ENCODE assay signal across 27 cellular contexts in the genomic region with DNA sequence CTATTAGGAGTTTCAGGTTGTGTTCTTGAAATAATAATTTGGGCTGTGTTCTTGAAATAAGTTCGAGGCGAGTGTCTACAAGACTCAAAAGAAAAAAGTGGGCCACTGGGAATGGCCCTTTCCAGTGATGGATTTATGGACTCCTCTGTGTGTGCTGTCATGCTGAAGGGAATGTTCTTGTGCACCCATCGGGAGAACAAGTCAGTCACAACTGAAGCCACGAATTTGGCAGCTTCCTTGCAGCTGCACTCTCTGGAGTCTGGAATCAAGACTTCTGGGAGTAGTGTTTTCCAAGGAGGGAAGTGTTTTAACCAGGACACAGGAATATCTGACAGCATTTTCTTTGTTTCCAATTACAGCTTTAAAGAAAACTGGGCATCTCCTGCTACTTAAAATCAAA. TPM values are rescaled to one million over a fixed set of nuclear protein-coding genes. Genes with fewer than 3 reads are reported as not detected.
A peak's percentile ranks its signal among the peaks of the same experiment; 100 is the strongest.
DNase-seq lines count a peak whose midpoint lies in the region; ATAC-seq, FAIRE-seq and TF ChIP-seq lines count a peak whose summit lies in the region.
"Had no signal": no experiment of that assay in that cellular context is flagged by ENCODE, and none has a peak within 500 bp of the region (broad histone marks: within the 10 kb centered on the region; RNA-seq: fewer than 3 reads in every experiment).

No MANE protein-coding gene starts in this region.

- H3K36me3 ChIP-seq in astrocyte (ENCODE audit: insufficient read depth, low read length) (no peaks in the 10 kb centered on the region), fibroblast of lung (ENCODE audit: control insufficient read depth, insufficient read depth, low read length) (no peaks in the 10 kb centered on the region), WERI-Rb-1 (no peaks in the 10 kb centered on the region)
- H3K36me3 ChIP-seq: SJSA1 had no signal

- H3K27me3 Mint-ChIP-seq in astrocyte (ENCODE audit: low read depth, unreplicated experiment) (peaks cover 18% of the 10 kb centered on the region), nephron progenitor cell (ENCODE audit: low read depth, poor library complexity) (peaks cover 8% of the 10 kb centered on the region)

- H4K20me1 ChIP-seq in astrocyte (ENCODE audit: insufficient read depth, low read length) (no peaks in the 10 kb centered on the region), fibroblast of lung (ENCODE audit: control insufficient read depth, extremely low read depth, insufficient read depth, low read length) (no peaks in the 10 kb centered on the region)

- FAIRE-seq in astrocyte (lab: Jason Lieb, UNC): no peak
- FAIRE-seq: A549, K562, TTC549 had no signal

- peak overlapping the region; percentile 41 for H3K4me3 ChIP-seq in AG09309 (ENCODE audit: control insufficient read depth, low read depth, low read length)
- no peak overlapping the region for H3K4me3 ChIP-seq in astrocyte (ENCODE audit: insufficient read depth, low read depth, low read length)
- H3K4me3 ChIP-seq in fibroblast of lung (replicated peaks in 1 of 4; ENCODE audit: control extremely low read depth in 1 of 4, insufficient read depth in 1 of 4, low read depth in 3 of 4, low read length in 4 of 4): peak overlapping the region; percentile 25 to 47 (median 32)
- no peak overlapping the region for H3K4me3 ChIP-seq in WERI-Rb-1 (ENCODE audit: low read depth, low read length)
- H3K4me3 ChIP-seq: A549, K562, SJSA1 had no signal

- no peaks in the 10 kb centered on the region for H3K9me3 ChIP-seq in astrocyte (ENCODE audit: insufficient read depth, low read depth, low read length)
- H3K9me3 ChIP-seq in fibroblast of lung (ENCODE audit: control insufficient read depth, insufficient read depth, low read depth, low read length): no peaks in the 10 kb centered on the region
- H3K9me3 ChIP-seq in WERI-Rb-1 (ENCODE audit: severe bottlenecking): no peaks in the 10 kb centered on the region
- H3K9me3 ChIP-seq: A549 had no signal

- H2AFZ ChIP-seq in astrocyte (ENCODE audit: low read depth, low read length) (no peak overlapping the region), fibroblast of lung (ENCODE audit: low read length) (no peak overlapping the region)

- H3K79me2 ChIP-seq in astrocyte (ENCODE audit: insufficient read depth, low read length) (no peaks in the 10 kb centered on the region), fibroblast of lung (ENCODE audit: control insufficient read depth, insufficient read depth, low read length) (no peaks in the 10 kb centered on the region)

- no peak overlapping the region for H3K9ac ChIP-seq in astrocyte (ENCODE audit: low read length)
- H3K9ac ChIP-seq in fibroblast of lung (ENCODE audit: insufficient read depth, low read length): no peak overlapping the region

- H3K36me3 Mint-ChIP-seq in astrocyte (ENCODE audit: low read depth, unreplicated experiment): no peaks in the 10 kb centered on the region
- H3K36me3 Mint-ChIP-seq in nephron progenitor cell (ENCODE audit: low read depth): no peaks in the 10 kb centered on the region
- H3K36me3 Mint-ChIP-seq: brain, naive B cell, type B pancreatic cell had no signal

- DNase-seq in AG09309 (ENCODE audit: low read depth): no peak
- DNase-seq in astrocyte (ENCODE audit: low read depth): peak; percentile 38
- peak in 1 of 2 donors; percentile 55 for DNase-seq in fibroblast of lung (ENCODE audit: low read depth in 2 of 2)
- no peak for DNase-seq in nephron progenitor cell
- no peak for DNase-seq in WERI-Rb-1
- DNase-seq in SKM-1 treated with dmso at 0.1 percent for 144 hours (lab: John Stamatoyannopoulos, UW; ENCODE audit: unreplicated experiment): no peak
- DNase-seq: activated CD4-positive, alpha-beta memory T cell treated with anti-CD3 and anti-CD28 coated beads, Interleukin-2, amount 10 ng/mL, durations not matched to agents 7 days and 5 days; activated CD4-positive, alpha-beta T cell treated with anti-CD3 and anti-CD28 coated beads for 1 hour; activated effector memory CD4-positive, alpha-beta T cell treated with anti-CD3 and anti-CD28 coated beads, Interleukin-2, amount 50 U/mL, for 16 hours; effector CD4-positive, alpha-beta T cell; foreskin melanocyte; HCEC 1CT; mesendoderm; naive B cell; NCI-H1436; NCI-H2081 treated with DMSO at 0.1 percent for 48 hours; NCI-H446 treated with DMSO at 0.1 percent for 48 hours; NCI-H82; retina had no signal

- H3K4me2 ChIP-seq in astrocyte (ENCODE audit: low read length) (no peak overlapping the region), fibroblast of lung (ENCODE audit: extremely low read depth, insufficient read depth, low read length) (peak overlapping the region; percentile 56)
- H3K4me2 ChIP-seq: A549 had no signal

- H3K4me3 Mint-ChIP-seq in astrocyte (ENCODE audit: unreplicated experiment) (no peak overlapping the region), nephron progenitor cell (no peak overlapping the region)
- H3K4me3 Mint-ChIP-seq: activated CD4-positive, alpha-beta memory T cell treated with anti-CD3 and anti-CD28 coated beads, Interleukin-2, amount 10 ng/mL, durations not matched to agents 7 days and 5 days; naive B cell; type B pancreatic cell had no signal

- ATAC-seq in GM19324 (IDR thresholded peaks at IDR 0.05; ENCODE audit: low FRiP score, unreplicated experiment) (no peak), GM19023 (IDR thresholded peaks at IDR 0.05; ENCODE audit: unreplicated experiment) (no peak)
- ATAC-seq: A549 had no signal

- TF ChIP-seq CTCF in AG09309 (IDR thresholded peaks at IDR 0.05; ENCODE audit: control insufficient read depth, insufficient read depth, low read depth, low read length, missing control alignments) (no peak), astrocyte (IDR thresholded peaks at IDR 0.05; ENCODE audit: insufficient read depth, low read depth, low read length) (no peak), fibroblast of lung (conservative IDR thresholded peaks at IDR 0.05 in 1 of 2, IDR thresholded peaks at IDR 0.05 in 1 of 2; ENCODE audit: low read depth in 1 of 2, low read length in 2 of 2) (no peak), nephron progenitor cell (IDR thresholded peaks at IDR 0.05) (no peak), WERI-Rb-1 (IDR thresholded peaks at IDR 0.05; ENCODE audit: low read depth, low read length) (no peak)

- H3K27ac ChIP-seq in astrocyte (ENCODE audit: low read depth, low read length): no peak overlapping the region
- no peak overlapping the region for H3K27ac ChIP-seq in fibroblast of lung (ENCODE audit: insufficient read depth, low read length)
- H3K27ac ChIP-seq in WERI-Rb-1: no peak overlapping the region
- H3K27ac ChIP-seq: SJSA1 had no signal

- H3K9me3 Mint-ChIP-seq in astrocyte (ENCODE audit: unreplicated experiment) (no peaks in the 10 kb centered on the region), nephron progenitor cell (no peaks in the 10 kb centered on the region)
- H3K9me3 Mint-ChIP-seq: activated CD4-positive, alpha-beta memory T cell treated with anti-CD3 and anti-CD28 coated beads, Interleukin-2, amount 10 ng/mL, durations not matched to agents 7 days and 5 days; brain; naive B cell; type B pancreatic cell had no signal

- H3K4me1 ChIP-seq in astrocyte (ENCODE audit: insufficient read depth, low read length) (peaks cover 29% of the 10 kb centered on the region), fibroblast of lung (ENCODE audit: control insufficient read depth, extremely low read depth, insufficient read depth, low read length) (peaks cover 4% of the 10 kb centered on the region)
- H3K4me1 ChIP-seq: A549 had no signal

- H3K27ac Mint-ChIP-seq in astrocyte (ENCODE audit: unreplicated experiment) (no peak overlapping the region), nephron progenitor cell (peak overlapping the region; percentile 29)
- H3K27ac Mint-ChIP-seq: activated CD4-positive, alpha-beta memory T cell treated with anti-CD3 and anti-CD28 coated beads, Interleukin-2, amount 10 ng/mL, durations not matched to agents 7 days and 5 days; naive B cell; type B pancreatic cell had no signal

- H3K4me1 Mint-ChIP-seq in astrocyte (ENCODE audit: low read depth, unreplicated experiment) (no peaks in the 10 kb centered on the region), nephron progenitor cell (peaks cover 34% of the 10 kb centered on the region)
- H3K4me1 Mint-ChIP-seq: brain, naive B cell had no signal

- H3K27me3 ChIP-seq in astrocyte (ENCODE audit: insufficient read depth, low read length) (no peaks in the 10 kb centered on the region), fibroblast of lung (ENCODE audit: control insufficient read depth, insufficient read depth, low read length) (no peaks in the 10 kb centered on the region), WERI-Rb-1 (ENCODE audit: insufficient read depth, low read depth, severe bottlenecking) (peaks cover 89% of the 10 kb centered on the region)
- H3K27me3 ChIP-seq: SJSA1 had no signal

RNA-seq across cellular contexts. Expression of a gene that starts 0.6 kb away (rescaled TPM):
- not detected in 2 replicates for total RNA-seq in astrocyte
- total RNA-seq in fibroblast of lung: 2.3 and 31.0 TPM in 2 replicates
- 8.0 and 56.5 TPM in 2 replicates for polyA plus RNA-seq in fibroblast of lung
- polyA plus RNA-seq in fibroblast of lung (2012): 4.2 and 39.4 TPM in 2 replicates
- 27.4 and 100 TPM in 2 replicates for polyA minus RNA-seq in fibroblast of lung (ENCODE audit: low replicate concordance)

Comparison
In these comparisons a context has a peak if more than half of its experiments do, and no peak if none do; other contexts are left out.
1. H3K4me3 ChIP-seq: peak in AG09309 (single experiment) and fibroblast of lung (4 of 4); none in astrocyte (single experiment) and WERI-Rb-1 (single experiment).